ENCODE assay signal across 14 cellular contexts in the genomic region with DNA sequence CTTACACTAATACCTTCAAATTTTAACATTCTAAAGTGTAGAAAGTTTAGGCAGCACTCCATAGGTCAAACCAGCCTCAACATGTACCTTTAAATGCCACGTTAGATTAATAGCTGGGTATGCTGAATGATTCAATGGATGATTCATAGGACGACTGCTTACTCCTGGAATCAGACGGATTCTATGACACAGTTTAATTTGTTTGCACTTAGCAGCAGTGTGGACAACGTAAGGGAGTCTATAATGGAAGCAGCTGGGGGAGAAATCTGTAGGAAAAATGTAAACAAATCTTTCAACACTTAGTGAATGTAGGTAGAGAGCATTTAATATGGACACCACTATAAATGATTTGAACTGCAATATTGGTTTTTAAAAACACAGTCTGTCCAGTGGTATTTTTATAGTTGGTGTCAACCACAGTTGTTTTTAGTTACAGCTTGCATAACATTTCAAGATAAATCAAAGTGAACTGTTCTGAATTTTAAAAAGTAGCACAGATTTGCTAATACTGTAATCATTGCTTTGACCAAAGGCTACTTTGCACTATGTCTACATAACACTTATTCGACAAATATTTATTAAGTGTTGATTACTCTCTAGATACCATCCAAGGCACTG.
A peak's percentile ranks its signal among the peaks of the same experiment; 100 is the strongest.
DNase-seq lines count a peak whose midpoint lies in the region; ATAC-seq and TF ChIP-seq lines count a peak whose summit lies in the region.
"Had no signal": no experiment of that assay in that cellular context is flagged by ENCODE, and none has a peak within 500 bp of the region (broad histone marks: within the 10 kb centered on the region; RNA-seq: fewer than 3 reads in every experiment).

No MANE protein-coding gene starts in this region.

- H3K27me3 Mint-ChIP-seq in CD4-positive, alpha-beta memory T cell: no peaks in the 10 kb centered on the region
- H3K27me3 Mint-ChIP-seq: B cell had no signal

- H3K27ac Mint-ChIP-seq in CD4-positive, alpha-beta memory T cell: no peak overlapping the region
- H3K27ac Mint-ChIP-seq: B cell, nephron progenitor cell had no signal

- H3K36me3 Mint-ChIP-seq in CD4-positive, alpha-beta memory T cell: no peaks in the 10 kb centered on the region

- intact Hi-C loops in CD4-positive, alpha-beta memory T cell (cut with micrococcal nuclease): no loop called here
- intact Hi-C loops in aorta (cut with DNase I): no loop called here

- no peaks in the 10 kb centered on the region for H3K36me3 ChIP-seq in CD4-positive, alpha-beta memory T cell (ENCODE audit: insufficient read depth, low read length)
- H3K36me3 ChIP-seq in aorta (ENCODE audit: control insufficient read depth in 1 of 2, insufficient read depth in 2 of 2, low read length in 1 of 2): no peaks in the 10 kb centered on the region

- H3K4me1 ChIP-seq in CD4-positive, alpha-beta memory T cell (ENCODE audit: insufficient read depth, low read length): no peaks in the 10 kb centered on the region
- peaks cover 0 to 4% of the 10 kb centered on the region in 2 donors for H3K4me1 ChIP-seq in aorta (ENCODE audit: control insufficient read depth in 1 of 2, insufficient read depth in 2 of 2, low read length in 2 of 2)

- no peaks in the 10 kb centered on the region for H3K4me1 Mint-ChIP-seq in CD4-positive, alpha-beta memory T cell
- H3K4me1 Mint-ChIP-seq: nephron progenitor cell had no signal

- no peak overlapping the region for H3K4me3 Mint-ChIP-seq in CD4-positive, alpha-beta memory T cell
- H3K4me3 Mint-ChIP-seq: B cell, nephron progenitor cell had no signal

- no peaks in the 10 kb centered on the region for H3K27me3 ChIP-seq in CD4-positive, alpha-beta memory T cell (ENCODE audit: insufficient read depth, low read length)
- H3K27me3 ChIP-seq in aorta (ENCODE audit: control insufficient read depth in 1 of 2, insufficient read depth in 2 of 2, low read length in 1 of 2): no peaks in the 10 kb centered on the region

- peaks cover 0 to 12% (median 3%) of the 10 kb centered on the region in 8 donors for H3K9me3 Mint-ChIP-seq in CD4-positive, alpha-beta memory T cell
- H3K9me3 Mint-ChIP-seq: nephron progenitor cell had no signal

- no peak overlapping the region for H3K27ac ChIP-seq in CD4-positive, alpha-beta memory T cell (ENCODE audit: low read depth, low read length)
- H3K27ac ChIP-seq in aorta (ENCODE audit: low read depth in 1 of 2, low read length in 2 of 2): no peak overlapping the region

- WGBS in aorta, 2 donors: 60 to 63% methylated on average over 5 of the region's 5 CpGs

- in situ Hi-C loops in ACHN (cut with HindIII; ENCODE audit: low pct_ligation_motif_present, low pct_unique_long_range_greater_than_20kb, low sequenced_read_pairs): no loop called here

- CTCF ChIA-PET in CD4-positive, alpha-beta memory T cell (lab: Charles Lee; ENCODE audit: partially characterized antibody): no interaction called here

- no peak for TF ChIP-seq CTCF in fibroblast of pulmonary artery (IDR thresholded peaks at IDR 0.05; ENCODE audit: low read length, missing control alignments)

- ATAC-seq in GM19455 (IDR thresholded peaks at IDR 0.05; ENCODE audit: unreplicated experiment): no peak
- no peak for ATAC-seq in aorta (ENCODE audit: low FRiP score)
- ATAC-seq: left cardiac atrium had no signal

- H3K4me3 ChIP-seq in fibroblast of pulmonary artery (replicated peaks; ENCODE audit: low read depth, low read length) (no peak overlapping the region), aorta (ENCODE audit: low read length in 2 of 2) (no peak overlapping the region)
- no peak overlapping the region for H3K4me3 ChIP-seq in CD4-positive, alpha-beta memory T cell (ENCODE audit: low read length in 2 of 2)

- POLR2A ChIA-PET in CD4-positive, alpha-beta memory T cell (lab: Charles Lee; ENCODE audit: partially characterized antibody): no interaction called here

- H3K9me3 ChIP-seq in CD4-positive, alpha-beta memory T cell (ENCODE audit: control insufficient read depth in 1 of 2, low read length in 2 of 2): peaks cover 0 to 4% of the 10 kb centered on the region in 2 donors
- no peaks in the 10 kb centered on the region for H3K9me3 ChIP-seq in aorta (ENCODE audit: control insufficient read depth, low read length)

- DNase-seq in ACHN (peak; percentile 30), HCEC 1CT (peak; percentile 89), RPMI7951 (ENCODE audit: low read depth) (peak; percentile 53), fibroblast of pulmonary artery (ENCODE audit: low read depth) (peak; percentile 45), aorta (no peak), ureter (ENCODE audit: low spot score) (no peak)
- no peak for DNase-seq in CD4-positive, alpha-beta memory T cell
- DNase-seq: activated CD8-positive, alpha-beta memory T cell treated with anti-CD3 and anti-CD28 coated beads, Interleukin-2, amount 50 U/mL, for 48 hours; anterior cingulate cortex; left cardiac atrium; nephron progenitor cell; stimulated activated naive CD4-positive, alpha-beta T cell had no signal

Comparison
In these comparisons a context has a peak if more than half of its experiments do, and no peak if none do; other contexts are left out.
1. DNase-seq: peak in ACHN (single experiment), HCEC 1CT (single experiment), RPMI7951 (single experiment) and fibroblast of pulmonary artery (single experiment); none in CD4-positive, alpha-beta memory T cell (0 of 5), aorta (0 of 2) and ureter (single experiment).